8 cellular contexts compared by ENCODE assay signal in genomic region chr11:3164138-3164539, GRCh38. TPM values are rescaled to one million over a fixed set of nuclear protein-coding genes. Genes with fewer than 3 reads are reported as not detected.
A peak's percentile ranks its signal among the peaks of the same experiment; 100 is the strongest.
DNase-seq lines count a peak whose midpoint lies in the region; ATAC-seq, FAIRE-seq and TF ChIP-seq lines count a peak whose summit lies in the region.

No MANE protein-coding gene starts in this region.

- H3K9ac ChIP-seq in K562 (ENCODE audit: insufficient read depth in 1 of 2, low read depth in 2 of 2, low read length in 2 of 2), result peak overlapping the region; percentile 57 to 96

- no peak for TF ChIP-seq EP300 in K562 (IDR thresholded peaks at IDR 0.05; ENCODE audit: low read length)

- H3K4me2 ChIP-seq in K562 (ENCODE audit: insufficient read depth, low read length), result peak overlapping the region; percentile 67

- no peak for TF ChIP-seq RAD21 in K562 (CRISPR knock-in tag; conservative IDR thresholded peaks at IDR 0.05 in 1 of 2, IDR thresholded peaks at IDR 0.05 in 1 of 2)

- no peak overlapping the region for H3K27ac ChIP-seq in K562 (ENCODE audit: extremely low read depth, low read depth, low read length)
- peak overlapping the region; percentile 33 to 80 for H3K27ac ChIP-seq in left lung
- H3K27ac ChIP-seq in thymus (ENCODE audit: low read depth), result peak overlapping the region; percentile 82

- H4K20me1 ChIP-seq in K562 (replicated peaks; ENCODE audit: control insufficient read depth, insufficient read depth, low read length), result peaks cover 20% of the 10 kb centered on the region

- TF ChIP-seq POLR2A in K562 (conservative IDR thresholded peaks at IDR 0.05), result no peak

- no peak for FAIRE-seq in K562 (lab: Jason Lieb, UNC)

- POLR2A ChIA-PET in K562 (lab: Yijun Ruan, JAX), result no interaction called here

- ATAC-seq in K562, result no peak
- ATAC-seq in left lung, result no peak
- no peak for ATAC-seq in HG03108 (IDR thresholded peaks at IDR 0.05; ENCODE audit: unreplicated experiment)

- peaks cover 32% of the 10 kb centered on the region for H3K79me2 ChIP-seq in K562 (ENCODE audit: control insufficient read depth, insufficient read depth, low read length)

- no peaks in the 10 kb centered on the region for H3K9me3 ChIP-seq in K562 (replicated peaks; ENCODE audit: control insufficient read depth, insufficient read depth, low read depth, low read length)
- H3K9me3 ChIP-seq in left lung, result no peaks in the 10 kb centered on the region
- H3K9me3 ChIP-seq in thymus (ENCODE audit: control insufficient read depth), result no peaks in the 10 kb centered on the region

- H3K27me3 ChIP-seq in K562 (ENCODE audit: control insufficient read depth in 2 of 2, insufficient read depth in 2 of 2, low read length in 2 of 2) (no peaks in the 10 kb centered on the region), left lung (peaks cover 0 to 6% of the 10 kb centered on the region in 2 donors), thymus (ENCODE audit: control insufficient read depth, insufficient read depth) (no peaks in the 10 kb centered on the region)

- H2AFZ ChIP-seq in K562 (ENCODE audit: low read depth, low read length), result no peak overlapping the region

- BruUV-seq in K562 (replicated peaks; lab: Mats Ljungman, UMichigan), result no TSS peak

- peaks cover 3% of the 10 kb centered on the region for H3K9me1 ChIP-seq in K562 (ENCODE audit: control insufficient read depth, insufficient read depth, low read length)

- intact Hi-C loops in K562 (cut with micrococcal nuclease) (loop anchor here (10.0 kb wide), 1 partner anchor 49 kb away; no protein-coding TSS in a partner anchor), left lung (cut with DNase I) (no loop called here)

- H3K4me1 ChIP-seq in K562 (replicated peaks in 1 of 2; ENCODE audit: control insufficient read depth in 2 of 2, insufficient read depth in 2 of 2, low read length in 2 of 2) (peaks cover 29 to 87% of the 10 kb centered on the region in 2 experiments), left lung (peaks cover 18 to 76% of the 10 kb centered on the region in 2 donors), thymus (ENCODE audit: control insufficient read depth, insufficient read depth, low read length) (peaks cover 64% of the 10 kb centered on the region)

- in situ Hi-C loops in K562 (cut with MboI), result no loop called here

- DNase-seq in SIG-M5 treated with dmso at 0.1 percent for 504 hours (lab: John Stamatoyannopoulos, UW; ENCODE audit: unreplicated experiment) (peak; percentile 55), SIG-M5 (lab: John Stamatoyannopoulos, UW) (no peak), K562 (ENCODE audit: extremely low read depth in 1 of 4, low spot score in 3 of 4) (peak in 1 of 4 experiments; percentile 42), left lung (peak; percentile 33 to 77), NCI-H1092 treated with DMSO at 0.1 percent for 48 hours (lab: John Stamatoyannopoulos, UW) (no peak), inferior parietal cortex (ENCODE audit: extremely low spot score) (no peak)

- CTCF ChIA-PET in K562 (lab: Yijun Ruan, JAX; ENCODE audit: low intra/inter-chr PET ratio), result no interaction called here

- H3K36me3 ChIP-seq in K562 (ENCODE audit: control insufficient read depth, insufficient read depth, low read length) (no peaks in the 10 kb centered on the region), left lung (no peaks in the 10 kb centered on the region), thymus (ENCODE audit: control insufficient read depth, insufficient read depth) (peaks cover 2% of the 10 kb centered on the region)

- peak overlapping the region; percentile 54 for H3K4me3 ChIP-seq in K562
- H3K4me3 ChIP-seq in left lung, result peak overlapping the region; percentile 65 to 72
- H3K4me3 ChIP-seq in thymus (ENCODE audit: low read length), result peak overlapping the region; percentile 97

- no peak for TF ChIP-seq CTCF in K562 (IDR thresholded peaks at IDR 0.05 in 2 of 3, conservative IDR thresholded peaks at IDR 0.05 in 1 of 3; ENCODE audit: insufficient read depth in 2 of 3, low read depth in 1 of 3, low read length in 3 of 3)
- TF ChIP-seq CTCF in left lung (IDR thresholded peaks at IDR 0.05), result no peak

- WGBS in K562 (ENCODE audit: insufficient coverage, low coverage, missing lambda C conversion rate), result 36% methylated on average over 11 of the region's 13 CpGs
- WGBS in thymus, result 1% methylated on average over 13 of the region's 13 CpGs

TF ChIP-seq in K562, 482 proteins besides CTCF, POLR2A, EP300 and RAD21:
- TF ChIP-seq ARID2 (IDR thresholded peaks at IDR 0.05), result no peak
- TF ChIP-seq ZBTB7A (IDR thresholded peaks at IDR 0.05; ENCODE audit: borderline replicate concordance, control insufficient read depth, low read depth, low read length), result peak; percentile 49; the same call in 1 of the 2 replicates
- TF ChIP-seq FOSL1 (tag; conservative IDR thresholded peaks at IDR 0.05), result no peak
- TF ChIP-seq LARP7 (IDR thresholded peaks at IDR 0.05), result no peak
- peak; percentile 71 for TF ChIP-seq CEBPB (tag; IDR thresholded peaks at IDR 0.05)
- TF ChIP-seq TRIM24 (IDR thresholded peaks at IDR 0.05), result no peak
- peak; percentile 52; the same call in 1 of the 2 replicates for TF ChIP-seq CEBPG (CRISPR knock-in tag; IDR thresholded peaks at IDR 0.05)
- no peak for TF ChIP-seq CEBPG (tag; conservative IDR thresholded peaks at IDR 0.05 in 1 of 2, IDR thresholded peaks at IDR 0.05 in 1 of 2)
- no peak for TF ChIP-seq GATAD2B (IDR thresholded peaks at IDR 0.05; ENCODE audit: borderline replicate concordance)
- TF ChIP-seq SP2 (IDR thresholded peaks at IDR 0.05; ENCODE audit: extremely low read depth, low read depth, low read length, poor library complexity, severe bottlenecking), result no peak

RNA-seq across cellular contexts. Expression of gene OSBPL5, which starts 1.0 kb away (rescaled TPM):
- 40.9 and 87.7 TPM in 2 replicates for total RNA-seq in K562 (2011; cell fraction: chromatin; rRNA removed; ENCODE audit: low replicate concordance)
- 31.7 and 40.8 TPM in 2 replicates for total RNA-seq in K562 (2011; cell fraction: nucleolus; rRNA removed)
- total RNA-seq in K562 (2011; cell fraction: nucleoplasm; rRNA removed), result 28.2 and 35.2 TPM in 2 replicates
- 6.6 and 8.0 TPM in 2 replicates for total RNA-seq in K562 (2014; rRNA removed)
- 1.4 and 2.4 TPM in 2 replicates for total RNA-seq in K562 (2014; rRNA removed; fragmentation: Illumina TruSeq; extraction: Trizol)
- 6.4 and 6.5 TPM in 2 replicates for total RNA-seq in K562 (2015; rRNA removed; fragmentation: Illumina TruSeq; extraction: Trizol)
- total RNA-seq in K562 (2021), result 14.3 and 14.8 TPM in 2 replicates
- polyA plus RNA-seq in K562 (2011; rRNA removed), result 3.2 and 7.5 TPM in 2 replicates
- polyA plus RNA-seq in K562 (2011; cell fraction: cytosol; rRNA removed), result 3.8 and 6.2 TPM in 2 replicates
- 22.7 and 40.1 TPM in 2 replicates for polyA plus RNA-seq in K562 (2011; cell fraction: nucleus; rRNA removed)
- polyA plus RNA-seq in K562 (2012), result 7.8 and 10.2 TPM in 2 replicates
- polyA plus RNA-seq in K562 (2014; fragmentation: Illumina TruSeq; extraction: Trizol), result 3.1 and 4.6 TPM in 2 replicates
- polyA plus RNA-seq in K562 (2014; fragmentation: Nextera tagmentation; extraction: Ambion mirVana), result under 1 TPM; 0.06 to 0.10 TPM
- 6.6 and 11.9 TPM in 2 replicates for polyA plus RNA-seq in K562 (2014; rRNA removed)
- polyA minus RNA-seq in K562 (2011; rRNA and poly(A)+ RNA removed), result 1.6 and 1.9 TPM in 2 replicates
- 5.9 and 6.9 TPM in 2 replicates for polyA minus RNA-seq in K562 (2011; cell fraction: cytosol; rRNA and poly(A)+ RNA removed)
- polyA minus RNA-seq in K562 (2011; cell fraction: nucleus; rRNA and poly(A)+ RNA removed), result 13.1 and 15.5 TPM in 2 replicates
- 10 to 100 TPM; 34.5 to 39.6 TPM for total RNA-seq in left lung
- 28.2 TPM for polyA plus RNA-seq in thymus

RNA-seq across cellular contexts. Expression of gene MRGPRG, which starts 54.5 kb away (rescaled TPM):
- not detected in 2 replicates for total RNA-seq in K562 (2011; cell fraction: chromatin; rRNA removed; ENCODE audit: low replicate concordance)
- total RNA-seq in K562 (2011; cell fraction: nucleolus; rRNA removed), result not detected in 2 replicates
- not detected in 2 replicates for total RNA-seq in K562 (2011; cell fraction: nucleoplasm; rRNA removed)
- total RNA-seq in K562 (2014; rRNA removed) (not detected in 2 replicates), K562 (2014; rRNA removed; fragmentation: Illumina TruSeq; extraction: Trizol) (not detected in 2 replicates), K562 (2015; rRNA removed; fragmentation: Illumina TruSeq; extraction: Trizol) (not detected in 2 replicates), K562 (2021) (not detected in 2 replicates), left lung (not detected)
- polyA plus RNA-seq in K562 (2011; rRNA removed) (not detected in 2 replicates), K562 (2014; fragmentation: Illumina TruSeq; extraction: Trizol) (not detected in 2 replicates), K562 (2014; fragmentation: Nextera tagmentation; extraction: Ambion mirVana) (not detected), K562 (2014; rRNA removed) (not detected in 2 replicates), thymus (not detected)
- polyA plus RNA-seq in K562 (2011; cell fraction: cytosol; rRNA removed), result not detected in 2 replicates
- not detected in 2 replicates for polyA plus RNA-seq in K562 (2011; cell fraction: nucleus; rRNA removed)
- polyA plus RNA-seq in K562 (2012), result not detected in 2 replicates
- polyA minus RNA-seq in K562 (2011; rRNA and poly(A)+ RNA removed), result not detected in 2 replicates
- not detected in 2 replicates for polyA minus RNA-seq in K562 (2011; cell fraction: cytosol; rRNA and poly(A)+ RNA removed)
- polyA minus RNA-seq in K562 (2011; cell fraction: nucleus; rRNA and poly(A)+ RNA removed), result not detected in 2 replicates

Comparison
In these comparisons a context has a peak if more than half of its experiments do, and no peak if none do; other contexts are left out.
1. DNase-seq: peak in SIG-M5 treated with dmso at 0.1 percent for 504 hours (single experiment) and left lung (2 of 2); none in SIG-M5 (single experiment), NCI-H1092 treated with DMSO at 0.1 percent for 48 hours (single experiment) and inferior parietal cortex (single experiment).
2. Peak in every context shown above with its lines, with median percentiles within 50 percentile points of each other: H3K4me3 ChIP-seq.